27 cellular contexts compared by ENCODE assay signal in the genomic region with DNA sequence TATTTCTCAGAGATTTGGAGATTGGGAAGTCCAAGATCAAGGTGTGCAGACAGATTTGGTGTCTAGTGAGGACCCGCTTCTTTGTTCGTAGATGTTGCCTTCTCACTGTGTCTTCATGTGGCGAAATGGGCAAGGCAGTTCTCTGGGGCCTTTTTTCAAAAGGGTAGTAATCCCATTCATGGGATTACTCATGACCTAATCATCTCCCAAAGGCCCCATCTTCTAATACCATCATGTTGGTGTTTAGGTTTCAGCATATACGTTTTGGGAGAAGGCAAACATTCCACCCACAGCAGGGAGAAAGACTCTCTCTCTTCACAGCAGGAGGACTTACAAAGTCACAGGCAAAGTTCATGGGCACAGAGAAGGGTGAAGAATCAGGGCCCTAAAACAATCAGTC.
"Had no signal": no experiment of that assay in that cellular context is flagged by ENCODE, and none has a peak within 500 bp of the region (broad histone marks: within the 10 kb centered on the region; RNA-seq: fewer than 3 reads in every experiment).

No MANE protein-coding gene starts in this region.

- DNase-seq: dermis blood vessel endothelial cell; effector memory CD8-positive, alpha-beta T cell; erythroblast; esophagus squamous epithelium; foreskin melanocyte; glutamatergic neuron; heart right ventricle; hippocampal formation; left cardiac atrium; left lung; nephron progenitor cell; nucleus accumbens; spleen; stimulated activated CD4-positive, alpha-beta T cell treated with anti-CD3 and anti-CD28 coated beads, Interleukin-4, amount 100 ng/mL, for 4 hours; stimulated activated naive CD8-positive, alpha-beta T cell treated with anti-CD3 and anti-CD28 coated beads, Interleukin-15, Interleukin-2, amounts not matched to agents 100 U/mL and 50 U/mL, for 24 hours; substantia nigra; testis; upper lobe of right lung; uterus had no signal

- H3K27ac Mint-ChIP-seq: nephron progenitor cell; stimulated activated memory B cell treated with anti-CD40 and anti-IgM and Interleukin-4, amounts not matched to agents 10 μg/mL and 1 μg/mL and 100 μg/mL, for 72 hours had no signal

- H3K4me1 Mint-ChIP-seq: stimulated activated memory B cell treated with anti-CD40 and anti-IgM and Interleukin-4, amounts not matched to agents 10 μg/mL and 1 μg/mL and 100 μg/mL, for 72 hours had no signal

- H3K27me3 Mint-ChIP-seq: effector memory CD8-positive, alpha-beta T cell; naive thymus-derived CD8-positive, alpha-beta T cell; stimulated activated memory B cell treated with anti-CD40 and anti-IgM and Interleukin-4, amounts not matched to agents 10 μg/mL and 1 μg/mL and 100 μg/mL, for 72 hours had no signal

- H3K4me3 ChIP-seq: coronary artery, esophagus squamous epithelium, heart right ventricle, left lung, prostate gland, right atrium auricular region, skin epidermis, spleen, testis, tibial nerve, upper lobe of right lung, uterus had no signal

- H3K4me3 Mint-ChIP-seq: effector memory CD8-positive, alpha-beta T cell; naive thymus-derived CD8-positive, alpha-beta T cell; nephron progenitor cell; stimulated activated memory B cell treated with anti-CD40 and anti-IgM and Interleukin-4, amounts not matched to agents 10 μg/mL and 1 μg/mL and 100 μg/mL, for 72 hours had no signal

- H3K36me3 ChIP-seq: esophagus squamous epithelium, heart right ventricle, left lung, prostate gland, right atrium auricular region, spleen, tibial nerve, upper lobe of right lung, uterus had no signal

- H3K27ac ChIP-seq: coronary artery, heart right ventricle, left lung, prostate gland, right atrium auricular region, skin epidermis, spleen, testis, tibial nerve, upper lobe of right lung, uterus had no signal

- H3K27me3 ChIP-seq: esophagus squamous epithelium, left lung, right atrium auricular region, spleen, testis, tibial nerve, upper lobe of right lung, uterus had no signal

- H3K4me1 ChIP-seq: left lung, prostate gland, right atrium auricular region, spleen, testis, tibial nerve, upper lobe of right lung had no signal

- ATAC-seq: effector memory CD8-positive, alpha-beta T cell; heart right ventricle; left cardiac atrium; left lung; naive thymus-derived CD8-positive, alpha-beta T cell; sciatic nerve; stimulated activated memory B cell treated with anti-CD40 and anti-IgM and Interleukin-4, amounts not matched to agents 10 μg/mL and 1 μg/mL and 100 μg/mL, for 72 hours; stimulated activated naive CD8-positive, alpha-beta T cell treated with anti-CD3 and anti-CD28 coated beads, Interleukin-15, Interleukin-2, amounts not matched to agents 100 U/mL and 50 U/mL, for 24 hours; upper lobe of right lung had no signal

- H3K9me3 ChIP-seq: prostate gland, testis, upper lobe of right lung, uterus had no signal
